13 cellular contexts compared by ENCODE assay signal in the genomic region with DNA sequence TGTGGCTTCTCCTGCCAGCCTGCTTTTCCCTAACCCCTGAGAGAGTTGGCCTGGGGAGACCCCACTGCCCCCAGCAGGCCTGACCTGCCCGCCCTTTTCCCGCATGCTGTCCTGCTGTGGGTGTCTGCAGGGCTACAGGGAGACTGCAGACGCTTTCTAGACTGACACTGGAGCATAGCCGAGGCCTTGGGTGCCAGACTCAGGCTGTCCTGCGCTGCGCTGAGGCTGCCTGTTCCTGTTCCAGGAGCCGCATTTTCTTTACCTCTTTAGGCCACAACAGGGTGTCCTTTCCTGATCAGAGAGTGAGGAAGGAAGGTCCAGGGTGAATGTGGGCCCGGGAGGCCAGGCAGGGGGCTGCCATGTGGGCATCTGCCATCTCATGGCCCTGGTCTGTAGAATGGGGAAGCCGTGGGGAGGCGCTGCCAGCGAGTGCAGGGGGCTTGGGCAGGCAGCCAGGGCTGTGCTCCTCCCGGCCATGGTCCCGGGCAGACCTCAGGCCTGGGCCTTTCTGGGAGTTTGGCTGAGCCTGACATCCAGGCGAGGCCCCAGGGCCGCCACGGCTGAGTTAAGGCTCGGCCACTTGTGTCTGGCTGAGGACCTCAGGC. TPM values are rescaled to one million over a fixed set of nuclear protein-coding genes. Genes with fewer than 3 reads are reported as not detected.
DNase-seq lines count a peak whose midpoint lies in the region; ATAC-seq and TF ChIP-seq lines count a peak whose summit lies in the region.
"Had no signal": no experiment of that assay in that cellular context is flagged by ENCODE, and none has a peak within 500 bp of the region (broad histone marks: within the 10 kb centered on the region; RNA-seq: fewer than 3 reads in every experiment).

No MANE protein-coding gene starts in this region.

- H3K27me3 ChIP-seq in NT2/D1 (ENCODE audit: insufficient read depth, insufficient read length) (peaks cover 15% of the 10 kb centered on the region), esophagus muscularis mucosa (no peaks in the 10 kb centered on the region), transverse colon (no peaks in the 10 kb centered on the region), PC-9 (ENCODE audit: insufficient read depth, low read depth) (no peaks in the 10 kb centered on the region)

- intact Hi-C loops in esophagus muscularis mucosa (cut with DNase I) (no loop called here), mucosa of descending colon (cut with DNase I, micrococcal nuclease) (no loop called here), transverse colon (cut with DNase I; ENCODE audit: low total_unique reads) (no loop called here), PC-9 (cut with micrococcal nuclease; ENCODE audit: unreplicated experiment) (no loop called here)

- TF ChIP-seq POLR2A in esophagus muscularis mucosa (IDR thresholded peaks at IDR 0.05; ENCODE audit: low read depth) (no peak), transverse colon (IDR thresholded peaks at IDR 0.05) (no peak)

- H4K20me1 ChIP-seq in PC-9 (ENCODE audit: insufficient read depth), result no peaks in the 10 kb centered on the region

- CTCF ChIA-PET in PC-9 (lab: Charles Lee), result no interaction called here

- H3F3A ChIP-seq in PC-9 (ENCODE audit: insufficient read depth, low read depth), result no peaks in the 10 kb centered on the region

- WGBS in esophagus muscularis mucosa, result 55% methylated on average over 5 of the region's 17 CpGs
- 65% methylated on average over 13 of the region's 17 CpGs; no CpG with 5 or more reads in 1 of the 2 donors for WGBS in transverse colon (ENCODE audit: low coverage in 1 of 2), 2 donors

- H3K79me2 ChIP-seq in PC-9 (ENCODE audit: low read depth), result peaks cover 53% of the 10 kb centered on the region

- POLR2A ChIA-PET in PC-9 (lab: Charles Lee; ENCODE audit: unreplicated experiment), result no interaction called here

- no peaks in the 10 kb centered on the region for H3K9me3 ChIP-seq in NT2/D1 (ENCODE audit: insufficient read depth, low read length)
- H3K9me3 ChIP-seq in esophagus muscularis mucosa, result no peaks in the 10 kb centered on the region
- no peaks in the 10 kb centered on the region for H3K9me3 ChIP-seq in mucosa of descending colon
- H3K9me3 ChIP-seq in transverse colon, result no peaks in the 10 kb centered on the region
- no peaks in the 10 kb centered on the region for H3K9me3 ChIP-seq in PC-9 (ENCODE audit: insufficient read depth, low read depth)

- H3K4me2 ChIP-seq in PC-9, result no peak overlapping the region

- no peaks in the 10 kb centered on the region for H3K9me2 ChIP-seq in PC-9 (ENCODE audit: insufficient read depth)

- H3K27ac ChIP-seq in esophagus muscularis mucosa (replicated peaks in 1 of 4), result peak overlapping the region; percentile 43 to 53 (median 44)
- H3K27ac ChIP-seq in transverse colon, result peak overlapping the region; percentile 90 to 98 (median 96)
- H3K27ac ChIP-seq in PC-9, result no peak overlapping the region

- H3K4me1 ChIP-seq in NT2/D1 (ENCODE audit: insufficient read depth, insufficient read length) (peaks cover 21% of the 10 kb centered on the region), esophagus muscularis mucosa (peaks cover 38 to 63% (median 57%) of the 10 kb centered on the region in 4 donors), mucosa of descending colon (ENCODE audit: low read depth) (peaks cover 54% of the 10 kb centered on the region), transverse colon (peaks cover 37 to 69% (median 67%) of the 10 kb centered on the region in 4 donors), PC-9 (replicated peaks; ENCODE audit: insufficient read depth) (peaks cover 35% of the 10 kb centered on the region)

- TF ChIP-seq CTCF in esophagus muscularis mucosa (IDR thresholded peaks at IDR 0.05) (no peak), mucosa of descending colon (IDR thresholded peaks at IDR 0.05) (no peak), transverse colon (IDR thresholded peaks at IDR 0.05) (no peak), PC-9 (conservative IDR thresholded peaks at IDR 0.05) (no peak)

- no peak for ATAC-seq in mucosa of descending colon
- ATAC-seq in GM19397 (IDR thresholded peaks at IDR 0.05; ENCODE audit: unreplicated experiment), result no peak

- in situ Hi-C loops in transverse colon (cut with MboI; ENCODE audit: low pct_ligation_motif_present in 1 of 4, low pct_unique_long_range_greater_than_20kb in 1 of 4, low sequenced_read_pairs in 3 of 4), result no loop called here

- peak overlapping the region; percentile 61 for H3K9ac ChIP-seq in NT2/D1 (ENCODE audit: insufficient read length, low read depth)

- BruUV-seq in PC-9 (replicated peaks; lab: Mats Ljungman, UMichigan), result no TSS peak

- H2AFZ ChIP-seq in PC-9, result no peak overlapping the region

- H3K36me3 ChIP-seq in NT2/D1 (ENCODE audit: insufficient read depth, insufficient read length, low read length), result peaks cover 4% of the 10 kb centered on the region
- peaks cover 9 to 20% (median 18%) of the 10 kb centered on the region in 4 donors for H3K36me3 ChIP-seq in esophagus muscularis mucosa
- H3K36me3 ChIP-seq in mucosa of descending colon (ENCODE audit: low read depth), result peaks cover 5% of the 10 kb centered on the region
- H3K36me3 ChIP-seq in transverse colon, result peaks cover 0 to 12% (median 5%) of the 10 kb centered on the region in 4 donors
- no peaks in the 10 kb centered on the region for H3K36me3 ChIP-seq in PC-9 (ENCODE audit: low read depth)

- TF ChIP-seq EP300 in esophagus muscularis mucosa (IDR thresholded peaks at IDR 0.05) (no peak), transverse colon (IDR thresholded peaks at IDR 0.05; ENCODE audit: low read depth) (no peak)

- H3K4me3 ChIP-seq in NT2/D1 (ENCODE audit: insufficient read length, low read depth), result no peak overlapping the region
- no peak overlapping the region for H3K4me3 ChIP-seq in esophagus muscularis mucosa
- no peak overlapping the region for H3K4me3 ChIP-seq in mucosa of descending colon
- H3K4me3 ChIP-seq in transverse colon, result no peak overlapping the region
- H3K4me3 ChIP-seq in PC-9, result no peak overlapping the region

- no peak for DNase-seq in NT2/D1 (ENCODE audit: low read depth, low spot score)
- no peak for DNase-seq in esophagus muscularis mucosa (ENCODE audit: extremely low spot score)
- peak in 2 of 3 donors; percentile 59 to 62 for DNase-seq in mucosa of descending colon
- DNase-seq in transverse colon, result peak; percentile 15
- DNase-seq in NCI-H774 (lab: John Stamatoyannopoulos, UW), result no peak
- no peak for DNase-seq in islet precursor cell
- DNase-seq in PC-9, result no peak
- DNase-seq: activated CD4-positive, alpha-beta T cell treated with anti-CD3 and anti-CD28 coated beads, Interleukin-2, amount 10 ng/mL, durations not matched to agents 7 days and 5 days; activated gamma-delta T cell; COR-L47; NCI-H1092 treated with DMSO at 0.1 percent for 48 hours; stimulated activated CD4-positive, alpha-beta T cell treated with anti-CD3 and anti-CD28 coated beads, Interleukin-4, amount 100 ng/mL, for 1 hour had no signal

RNA-seq across cellular contexts. Expression of a gene that starts 3.6 kb away (rescaled TPM):
- total RNA-seq in esophagus muscularis mucosa (10 to 100 TPM; 11.8 to 25.5 (median 14.3) TPM), mucosa of descending colon (10 to 100 TPM; 37.7 to 55.6 (median 41.7) TPM), transverse colon (100 to 1,000 TPM in 1 of 4 donors, 10 to 100 TPM in 3; 45.9 to 129 (median 61.2) TPM), PC-9 (2021) (16.9 and 20.6 TPM in 2 replicates)

Comparison
In these comparisons a context has a peak if more than half of its experiments do, and no peak if none do; other contexts are left out.
1. DNase-seq: peak in mucosa of descending colon (2 of 3) and transverse colon (single experiment); none in NT2/D1 (single experiment), esophagus muscularis mucosa (single experiment), NCI-H774 (single experiment), islet precursor cell (single experiment) and PC-9 (0 of 2).